ENCODE assay signal across 8 cellular contexts in genomic region chr1:16243936-16244649, GRCh38. TPM values are rescaled to one million over a fixed set of nuclear protein-coding genes. Genes with fewer than 3 reads are reported as not detected.
A peak's percentile ranks its signal among the peaks of the same experiment; 100 is the strongest.
DNase-seq lines count a peak whose midpoint lies in the region; ATAC-seq and TF ChIP-seq lines count a peak whose summit lies in the region.

No MANE protein-coding gene starts in this region.

- H4K8ac ChIP-seq in IMR-90 (ENCODE audit: low read depth in 2 of 2, low read length in 2 of 2): no peak overlapping the region; a peak in 1 of 4 replicates

- H3K4me1 ChIP-seq in IMR-90 (ENCODE audit: control insufficient read depth, insufficient read depth, low read length) (peaks cover 10% of the 10 kb centered on the region), OCI-LY1 (ENCODE audit: insufficient read depth, low read length, severe bottlenecking) (peaks cover 11% of the 10 kb centered on the region)
- H3K4me1 ChIP-seq in naive thymus-derived CD4-positive, alpha-beta T cell (ENCODE audit: control insufficient read depth in 2 of 2, insufficient read depth in 2 of 2, low read length in 2 of 2): peaks cover 0 to 5% of the 10 kb centered on the region in 2 donors

- dilution Hi-C loops in IMR-90 (cut with HindIII; ENCODE audit: low sequenced_read_pairs, unreplicated experiment): no loop called here

- no peak overlapping the region for H2BK5ac ChIP-seq in IMR-90 (ENCODE audit: low read depth, low read length, poor library complexity, severe bottlenecking)

- ATAC-seq in IMR-90 (ENCODE audit: low read depth) (peak; percentile 93), HG02571 (IDR thresholded peaks at IDR 0.05; ENCODE audit: unreplicated experiment) (no peak)
- ATAC-seq in naive thymus-derived CD4-positive, alpha-beta T cell: peak; percentile 94

- H2AK5ac ChIP-seq in IMR-90 (ENCODE audit: low read depth, low read length): no peak overlapping the region

- H2AFZ ChIP-seq in IMR-90 (replicated peaks; ENCODE audit: low read length, poor library complexity): peak overlapping the region; percentile 29
- no peak overlapping the region for H2AFZ ChIP-seq in OCI-LY1 (ENCODE audit: low read length)

- no peak overlapping the region for H3K4me3 Mint-ChIP-seq in naive thymus-derived CD4-positive, alpha-beta T cell

- no TSS peak for BruUV-seq in IMR-90 (replicated peaks; lab: Mats Ljungman, UMichigan)

- H4K91ac ChIP-seq in IMR-90 (ENCODE audit: insufficient read depth, low read depth, low read length): no peak overlapping the region

- H3K27me3 Mint-ChIP-seq in naive thymus-derived CD4-positive, alpha-beta T cell: no peaks in the 10 kb centered on the region

- H3K9ac ChIP-seq in IMR-90 (ENCODE audit: low read depth, low read length): no peak overlapping the region; the same call in 1 of the 2 replicates
- H3K9ac ChIP-seq in OCI-LY1 (ENCODE audit: low read length): no peak overlapping the region

- H3K23ac ChIP-seq in IMR-90 (ENCODE audit: low read depth, low read length): no peak overlapping the region

- no peak overlapping the region for H2BK120ac ChIP-seq in IMR-90 (ENCODE audit: low read depth, low read length)

- peaks cover 13 to 22% of the 10 kb centered on the region in 2 experiments for H3K79me1 ChIP-seq in IMR-90 (ENCODE audit: low read depth in 1 of 2, low read length in 2 of 2)

- no peaks in the 10 kb centered on the region for H3K9me2 ChIP-seq in OCI-LY1 (ENCODE audit: low read depth, low read length)

- H3F3A ChIP-seq in OCI-LY1 (ENCODE audit: insufficient read depth, low read length): peaks cover 2% of the 10 kb centered on the region; the same call in 1 of the 2 replicates

- H3K4me2 ChIP-seq in IMR-90 (ENCODE audit: low read depth, low read length) (no peak overlapping the region), OCI-LY1 (ENCODE audit: low read length) (no peak overlapping the region)

- H3K14ac ChIP-seq in IMR-90 (replicated peaks; ENCODE audit: low read depth, low read length): no peak overlapping the region

- H3K56ac ChIP-seq in IMR-90 (ENCODE audit: extremely low read depth, insufficient read depth, low read length): no peak overlapping the region

- H3K4me1 Mint-ChIP-seq in naive thymus-derived CD4-positive, alpha-beta T cell: peaks cover 9 to 21% (median 17%) of the 10 kb centered on the region in 7 donors

- no peak overlapping the region for H3K18ac ChIP-seq in IMR-90 (ENCODE audit: low read depth, low read length)

- CTCF ChIA-PET in IMR-90 (lab: Yijun Ruan, JAX): interaction anchor here (0.6 to 1.4 kb wide), 4 partner anchors 39 to 122 kb away, joined by 3 to 5 read pairs (median 4); no protein-coding TSS in a partner anchor
- CTCF ChIA-PET in naive thymus-derived CD4-positive, alpha-beta T cell (lab: Charles Lee): interaction anchor here (0.6 to 4.1 kb wide), 12 partner anchors 9 to 626 kb away, joined by 3 to 19 read pairs (median 4); no protein-coding TSS in a partner anchor

- intact Hi-C loops in IMR-90 (cut with micrococcal nuclease): loop anchor here (1.0 to 5.0 kb wide), 5 partner anchors 37 to 165 kb away; no protein-coding TSS in a partner anchor
- intact Hi-C loops in naive thymus-derived CD4-positive, alpha-beta T cell (cut with micrococcal nuclease): loop anchor here (1.0 to 5.0 kb wide), 8 partner anchors 8 to 237 kb away; no protein-coding TSS in a partner anchor

- H3K4ac ChIP-seq in IMR-90 (ENCODE audit: low read depth, low read length): peak overlapping the region; percentile 26; the same call in 1 of the 2 replicates

- in situ Hi-C loops in IMR-90 (cut with MboI; ENCODE audit: low sequenced_read_pairs): loop anchor here (5.0 kb wide), 1 partner anchor 167 kb away; no protein-coding TSS in a partner anchor

- peaks cover 0 to 3% (median 0%) of the 10 kb centered on the region in 5 donors for H3K36me3 Mint-ChIP-seq in naive thymus-derived CD4-positive, alpha-beta T cell

- peak overlapping the region in 4 of 9 donors; percentile 21 to 92 (median 65) for H3K27ac Mint-ChIP-seq in naive thymus-derived CD4-positive, alpha-beta T cell

- peaks cover 8% of the 10 kb centered on the region; the same call in 1 of the 2 replicates for H4K20me1 ChIP-seq in IMR-90 (ENCODE audit: insufficient read depth, low read length)
- no peaks in the 10 kb centered on the region for H4K20me1 ChIP-seq in OCI-LY1 (ENCODE audit: insufficient read depth, low read length)

- WGBS in IMR-90 (ENCODE audit: extremely low coverage in 2 of 2, insufficient read length in 1 of 2), 2 experiments: 33% methylated on average over 3 of the region's 8 CpGs; no CpG with 5 or more reads in 1 of the 2 experiments

- H3K27me3 ChIP-seq in IMR-90 (ENCODE audit: control insufficient read depth, insufficient read depth, low read length): no peaks in the 10 kb centered on the region
- no peaks in the 10 kb centered on the region for H3K27me3 ChIP-seq in OCI-LY1 (ENCODE audit: insufficient read depth, low read length)
- no peaks in the 10 kb centered on the region for H3K27me3 ChIP-seq in naive thymus-derived CD4-positive, alpha-beta T cell (ENCODE audit: control insufficient read depth in 2 of 2, insufficient read depth in 2 of 2, low read length in 2 of 2)

- peaks cover 14% of the 10 kb centered on the region for H3K9me1 ChIP-seq in IMR-90 (ENCODE audit: insufficient read depth, low read length)

- H3K4me3 ChIP-seq in IMR-90 (ENCODE audit: insufficient read depth, low read depth, low read length): no peak overlapping the region
- H3K4me3 ChIP-seq in OCI-LY1 (ENCODE audit: low read depth, low read length, poor library complexity, severe bottlenecking): no peak overlapping the region
- H3K4me3 ChIP-seq in epithelial cell of proximal tubule (ENCODE audit: low read depth, low read length): no peak overlapping the region
- no peak overlapping the region for H3K4me3 ChIP-seq in naive thymus-derived CD4-positive, alpha-beta T cell (ENCODE audit: low read length)

- POLR2A ChIA-PET in IMR-90 (lab: Charles Lee; ENCODE audit: unreplicated experiment): interaction anchor here (0.6 kb wide), 1 partner anchor 109 kb away, joined by 7 read pairs; no protein-coding TSS in a partner anchor
- POLR2A ChIA-PET in naive thymus-derived CD4-positive, alpha-beta T cell (lab: Charles Lee): interaction anchor here (0.7 to 1.0 kb wide), 4 partner anchors 17 to 77 kb away, joined by 3 to 5 read pairs (median 4); no protein-coding TSS in a partner anchor

- H2BK15ac ChIP-seq in IMR-90 (ENCODE audit: low read depth, low read length): no peak overlapping the region

- TF ChIP-seq CTCF in IMR-90 (conservative IDR thresholded peaks at IDR 0.05; ENCODE audit: low read depth, low read length) (peak; percentile 89), OCI-LY1 (IDR thresholded peaks at IDR 0.05; ENCODE audit: low read length) (peak; percentile 81), epithelial cell of proximal tubule (conservative IDR thresholded peaks at IDR 0.05; ENCODE audit: low read depth, low read length) (peak; percentile 88)

- peak; percentile 82 for DNase-seq in D341Med (ENCODE audit: low spot score)
- DNase-seq in IMR-90: peak; percentile 81
- peak; percentile 55 for DNase-seq in activated CD8-positive, alpha-beta memory T cell treated with anti-CD3 and anti-CD28 coated beads, Interleukin-2, amount 50 U/mL, for 24 hours (ENCODE audit: extremely low read depth)
- no peak for DNase-seq in epithelial cell of proximal tubule (ENCODE audit: low read depth)
- DNase-seq in naive thymus-derived CD4-positive, alpha-beta T cell: peak; percentile 38 to 77 (median 68)
- peak; percentile 60 for DNase-seq in stimulated activated CD8-positive, alpha-beta memory T cell treated with anti-CD3 and anti-CD28 coated beads, Interleukin-7, amount 100 ng/mL, for 4 hours (ENCODE audit: low read depth in 2 of 2)

- no peak overlapping the region for H2BK20ac ChIP-seq in IMR-90 (ENCODE audit: low read depth, low read length)

- H3K79me2 ChIP-seq in OCI-LY1 (ENCODE audit: insufficient read depth, low read length): no peaks in the 10 kb centered on the region

- no peak overlapping the region for H2AK9ac ChIP-seq in IMR-90 (replicated peaks; ENCODE audit: low read depth, low read length, poor library complexity)

- H3K27ac ChIP-seq in IMR-90 (ENCODE audit: insufficient read depth, low read length) (no peak overlapping the region), OCI-LY1 (ENCODE audit: low read depth, low read length, poor library complexity, severe bottlenecking) (no peak overlapping the region)
- no peak overlapping the region for H3K27ac ChIP-seq in naive thymus-derived CD4-positive, alpha-beta T cell (ENCODE audit: low read depth, low read length)

- peak; percentile 31; the same call in 1 of the 2 replicates for TF ChIP-seq POLR2A in IMR-90 (IDR thresholded peaks at IDR 0.05; ENCODE audit: low read depth, low read length)

- peaks cover 8% of the 10 kb centered on the region for H3K36me3 ChIP-seq in IMR-90 (ENCODE audit: control insufficient read depth, insufficient read depth, low read length)
- H3K36me3 ChIP-seq in OCI-LY1 (ENCODE audit: insufficient read depth, low read length): peaks cover 17% of the 10 kb centered on the region; the same call in 1 of the 2 replicates
- H3K36me3 ChIP-seq in naive thymus-derived CD4-positive, alpha-beta T cell (ENCODE audit: control insufficient read depth in 2 of 3, insufficient read depth in 3 of 3, low read length in 3 of 3): peaks cover 0 to 20% (median 0%) of the 10 kb centered on the region in 3 experiments

- no peak overlapping the region for H4K5ac ChIP-seq in IMR-90 (ENCODE audit: low read depth, low read length)

- peak; percentile 90 for TF ChIP-seq RAD21 in IMR-90 (IDR thresholded peaks at IDR 0.05; ENCODE audit: low read length)

- H3K9me3 Mint-ChIP-seq in naive thymus-derived CD4-positive, alpha-beta T cell: no peaks in the 10 kb centered on the region

- H3K9me3 ChIP-seq in IMR-90 (ENCODE audit: control insufficient read depth, insufficient read depth, low read length) (no peaks in the 10 kb centered on the region), OCI-LY1 (ENCODE audit: low read length) (no peaks in the 10 kb centered on the region)
- no peaks in the 10 kb centered on the region for H3K9me3 ChIP-seq in naive thymus-derived CD4-positive, alpha-beta T cell (ENCODE audit: control insufficient read depth in 2 of 3, low read length in 3 of 3)

RNA-seq across cellular contexts. Expression of gene CPLANE2, which starts 7.1 kb away (rescaled TPM):
- 3.2 and 3.3 TPM in 2 replicates for total RNA-seq in IMR-90 (2012; rRNA removed)
- 5.8 and 7.5 TPM in 2 replicates for polyA plus RNA-seq in IMR-90 (2012; rRNA removed)
- polyA plus RNA-seq in IMR-90 (2012; cell fraction: cytosol; rRNA removed): 3.2 and 10.3 TPM in 2 replicates
- 3.8 and 21.9 TPM in 2 replicates for polyA plus RNA-seq in IMR-90 (2012; cell fraction: nucleus; rRNA removed; ENCODE audit: low replicate concordance)
- 2.5 and 2.8 TPM in 2 replicates for total RNA-seq in epithelial cell of proximal tubule
- 10 to 100 TPM in 2 of 5 experiments, 1 to 10 TPM in 3; 6.6 to 11.4 (median 8.8) TPM for total RNA-seq in naive thymus-derived CD4-positive, alpha-beta T cell
- 1 to 10 TPM; 3.0 to 3.6 TPM for polyA plus RNA-seq in naive thymus-derived CD4-positive, alpha-beta T cell

RNA-seq across cellular contexts. Expression of gene ARHGEF19, which starts 31.6 kb away (rescaled TPM):
- total RNA-seq in IMR-90 (2012; rRNA removed) (3.3 and 4.5 TPM in 2 replicates), epithelial cell of proximal tubule (7.9 and 14.3 TPM in 2 replicates)
- polyA plus RNA-seq in IMR-90 (2012; rRNA removed): 16.8 and 17.2 TPM in 2 replicates
- 13.6 and 18.3 TPM in 2 replicates for polyA plus RNA-seq in IMR-90 (2012; cell fraction: cytosol; rRNA removed)
- 34.8 and 65.2 TPM in 2 replicates for polyA plus RNA-seq in IMR-90 (2012; cell fraction: nucleus; rRNA removed; ENCODE audit: low replicate concordance)
- 10 to 100 TPM in 3 of 5 experiments, 1 to 10 TPM in 2; 8.8 to 12.4 (median 10.5) TPM for total RNA-seq in naive thymus-derived CD4-positive, alpha-beta T cell
- polyA plus RNA-seq in naive thymus-derived CD4-positive, alpha-beta T cell: 1 to 10 TPM; 5.1 to 9.0 TPM
